Comparison of ENCODE assay signal across 7 cellular contexts in genomic region chrX:44252688-44253572, GRCh38.
DNase-seq lines count a peak whose midpoint lies in the region; ATAC-seq, FAIRE-seq and TF ChIP-seq lines count a peak whose summit lies in the region.
"Not testable (repeated sequence)": the region's sequence is repeated elsewhere in the genome, so short reads cannot be mapped to it uniquely, and the experiment has no call there.

No MANE protein-coding gene starts in this region.

- RAD21 ChIA-PET in GM12878 (lab: Charles Lee; ENCODE audit: unreplicated experiment): interaction anchor here (0.6 to 1.6 kb wide), 5 partner anchors 10 to 620 kb away, joined by 3 to 4 read pairs (median 4); partner anchors contain the start of gene KDM6A

- H3K9ac ChIP-seq in GM12878 (ENCODE audit: control insufficient read depth, insufficient read depth, low read length); smooth muscle cell (ENCODE audit: low read depth): not testable (repeated sequence)

- H3K9me3 ChIP-seq in GM12878 (replicated peaks; ENCODE audit: control insufficient read depth, insufficient read depth, low read length); smooth muscle cell (replicated peaks; ENCODE audit: low read depth): not testable (repeated sequence)

- SMC1A ChIA-PET in GM12878 (lab: Charles Lee; ENCODE audit: uncharacterized antibody, unreplicated experiment): interaction anchor here (0.6 to 3.0 kb wide), 6 partner anchors 9 to 41 kb away, joined by 3 to 20 read pairs (median 4); no protein-coding TSS in a partner anchor

- not testable (repeated sequence) for H3K4me1 ChIP-seq in GM12878 (ENCODE audit: control insufficient read depth, insufficient read depth, low read length); smooth muscle cell (ENCODE audit: low read depth)

- H3K27me3 ChIP-seq in GM12878 (replicated peaks in 1 of 2; ENCODE audit: control insufficient read depth in 2 of 2, insufficient read depth in 2 of 2, low read length in 1 of 2); smooth muscle cell (ENCODE audit: low read depth): not testable (repeated sequence)

- TF ChIP-seq CTCF in GM12878 (IDR thresholded peaks at IDR 0.05 in 2 of 3, conservative IDR thresholded peaks at IDR 0.05 in 1 of 3; ENCODE audit: control insufficient read depth in 2 of 3, extremely low read depth in 1 of 3, insufficient read depth in 1 of 3, low read depth in 3 of 3, low read length in 3 of 3); smooth muscle cell (IDR thresholded peaks at IDR 0.05; ENCODE audit: borderline replicate concordance, insufficient read depth, poor library complexity, severe bottlenecking): not testable (repeated sequence)

- BruUV-seq in GM12878 (replicated peaks; lab: Mats Ljungman, UMichigan): not testable (repeated sequence)

- POLR2A ChIA-PET in GM12878 (lab: Charles Lee): interaction anchor here (0.8 kb wide), 1 partner anchor 12 kb away, joined by 6 read pairs; no protein-coding TSS in a partner anchor

- TF ChIP-seq RAD21 in GM12878 (IDR thresholded peaks at IDR 0.05; ENCODE audit: insufficient read depth, low read depth, low read length): not testable (repeated sequence)

- not testable (repeated sequence) for H4K20me1 ChIP-seq in GM12878 (ENCODE audit: control insufficient read depth, insufficient read depth); smooth muscle cell (ENCODE audit: low read depth)

- not testable (repeated sequence) for FAIRE-seq in GM12878 (lab: Jason Lieb, UNC)

- DNase-seq in NCI-H2171 treated with DMSO at 0.1 percent for 48 hours (lab: John Stamatoyannopoulos, UW) (peak; percentile 56), islet precursor cell (peak; percentile 66)
- peak; percentile 4 to 10 for DNase-seq in activated CD4-positive, alpha-beta T cell treated with anti-CD3 and anti-CD28 coated beads for 24 hours (ENCODE audit: low read depth in 2 of 2)
- DNase-seq in GM12878 (ENCODE audit: low read depth, low spot score); smooth muscle cell (lab: John Stamatoyannopoulos, UW; ENCODE audit: unreplicated experiment): not testable (repeated sequence)

- ATAC-seq in GM18873 (IDR thresholded peaks at IDR 0.05; ENCODE audit: low FRiP score, unreplicated experiment) (peak; percentile 90), HG02981 (IDR thresholded peaks at IDR 0.05; ENCODE audit: unreplicated experiment) (peak; percentile 80), GM12878 (peak; percentile 89)

- H3K4me3 ChIP-seq in GM12878, smooth muscle cell: not testable (repeated sequence)

- intact Hi-C loops in GM12878 (cut with micrococcal nuclease; ENCODE audit: unreplicated experiment): not testable (repeated sequence)

- not testable (repeated sequence) for H3K79me2 ChIP-seq in GM12878 (ENCODE audit: control insufficient read depth, insufficient read depth, low read length); smooth muscle cell (ENCODE audit: low read depth)

- H2AFZ ChIP-seq in GM12878 (ENCODE audit: control insufficient read depth, low read depth, low read length): peak overlapping the region; percentile 54
- H2AFZ ChIP-seq in smooth muscle cell (ENCODE audit: low read depth): peak overlapping the region; percentile 21

- WGBS in GM12878 (ENCODE audit: insufficient coverage, insufficient replicate concordance, low lambda C conversion rate, missing lambda C conversion rate): 14% methylated on average over 17 of the region's 17 CpGs
- 72% methylated on average over 17 of the region's 17 CpGs for WGBS in smooth muscle cell (ENCODE audit: low lambda C conversion rate)

- in situ Hi-C loops in GM12878 (cut with MboI): not testable (repeated sequence)

- H3K4me2 ChIP-seq in GM12878 (ENCODE audit: control insufficient read depth, insufficient read depth): not testable (repeated sequence)
- peak overlapping the region; percentile 40 for H3K4me2 ChIP-seq in smooth muscle cell

- not testable (repeated sequence) for TF ChIP-seq POLR2A in GM12878 (IDR thresholded peaks at IDR 0.05; ENCODE audit: low read depth, low read length)

- H3K36me3 ChIP-seq in GM12878 (ENCODE audit: control insufficient read depth in 2 of 2, insufficient read depth in 2 of 2, low read length in 1 of 2); smooth muscle cell (ENCODE audit: low read depth): not testable (repeated sequence)

- not testable (repeated sequence) for H3K27ac ChIP-seq in GM12878 (ENCODE audit: control insufficient read depth, insufficient read depth); smooth muscle cell (ENCODE audit: low read depth)

- CTCF ChIA-PET in GM12878 (lab: Yijun Ruan, JAX): interaction anchor here (0.6 to 2.8 kb wide), 3 partner anchors 9 to 935 kb away, joined by 3 to 26 read pairs (median 8); no protein-coding TSS in a partner anchor

- TF ChIP-seq EP300 in GM12878 (IDR thresholded peaks at IDR 0.05; ENCODE audit: borderline replicate concordance in 1 of 2, control insufficient read depth in 1 of 2, low read depth in 2 of 2, low read length in 2 of 2): not testable (repeated sequence)

- not testable (repeated sequence) for H3F3A ChIP-seq in smooth muscle cell (ENCODE audit: low read depth)

TF ChIP-seq in GM12878, 131 proteins besides CTCF, POLR2A, EP300 and RAD21:
- 0 out of 2 replicates have a peak, but pooled peaks have one; percentile 39 for TF ChIP-seq DPF2 (IDR thresholded peaks at IDR 0.05)
- 0 out of 2 replicates have a peak, but pooled peaks have one; percentile 23 for TF ChIP-seq YY1 (IDR thresholded peaks at IDR 0.05; ENCODE audit: low read depth, low read length)
- TF ChIP-seq RELB (IDR thresholded peaks at IDR 0.05; ENCODE audit: low read depth): peak; percentile 57; the same call in 1 of the 2 replicates
- 0 out of 2 replicates have a peak, but pooled peaks have one; percentile 8 for TF ChIP-seq RUNX3 (IDR thresholded peaks at IDR 0.05; ENCODE audit: low read length)
- TF ChIP-seq IKZF1 (conservative IDR thresholded peaks at IDR 0.05): peak; percentile 47; the same call in 1 of the 2 replicates
- 0 out of 2 replicates have a peak, but pooled peaks have one; percentile 35 for TF ChIP-seq NBN (IDR thresholded peaks at IDR 0.05)
- TF ChIP-seq IKZF2 (IDR thresholded peaks at IDR 0.05): 0 out of 4 replicates have a peak, but pooled peaks of 1 of the 2 experiments have one; percentile 26
- TF ChIP-seq CHD2 (IDR thresholded peaks at IDR 0.05; ENCODE audit: borderline replicate concordance, low read depth, low read length): peak; percentile 44; the same call in 1 of the 2 replicates
